10 cellular contexts compared by ENCODE assay signal in the genomic region with DNA sequence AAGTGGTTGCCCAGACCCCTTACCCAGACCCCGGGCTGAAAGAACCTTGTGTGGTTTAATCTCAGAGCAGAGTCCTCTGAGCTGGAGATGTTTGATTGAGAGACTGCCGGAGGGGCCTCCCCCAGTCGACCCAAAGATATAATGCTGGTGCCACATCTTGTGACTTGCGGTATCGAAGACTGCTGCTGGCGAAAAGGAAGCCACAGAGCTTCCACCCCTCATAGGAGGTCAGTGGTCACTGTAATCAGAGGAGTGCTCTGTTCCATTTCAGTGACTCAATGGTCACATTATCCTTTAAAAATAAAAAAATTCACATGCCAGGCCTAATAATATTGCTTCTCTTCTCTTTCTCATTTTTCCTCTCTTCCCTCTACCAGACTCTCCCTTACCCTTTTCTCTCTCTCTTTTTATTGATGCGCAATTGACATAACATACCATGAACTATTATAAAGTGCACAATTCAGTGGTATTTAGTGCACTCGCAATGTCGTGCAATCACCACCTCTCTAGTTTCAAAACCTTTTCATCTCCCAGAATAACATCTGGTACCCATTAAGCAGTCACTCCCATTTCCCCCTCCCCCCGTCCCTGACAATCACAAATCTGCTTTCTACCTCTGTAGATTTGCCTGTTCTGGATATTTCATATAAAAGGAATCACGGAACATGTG. TPM values are rescaled to one million over a fixed set of nuclear protein-coding genes. Genes with fewer than 3 reads are reported as not detected.
DNase-seq lines count a peak whose midpoint lies in the region; ATAC-seq and TF ChIP-seq lines count a peak whose summit lies in the region.
"Had no signal": no experiment of that assay in that cellular context is flagged by ENCODE, and none has a peak within 500 bp of the region (broad histone marks: within the 10 kb centered on the region; RNA-seq: fewer than 3 reads in every experiment).

No MANE protein-coding gene starts in this region.

- H3K36me3 ChIP-seq in Panc1 (ENCODE audit: control insufficient read depth, insufficient read depth, low read length) (no peaks in the 10 kb centered on the region), esophagus squamous epithelium (no peaks in the 10 kb centered on the region), skeletal muscle satellite cell (ENCODE audit: insufficient read depth, low read length) (no peaks in the 10 kb centered on the region), mucosa of descending colon (ENCODE audit: low read depth) (no peaks in the 10 kb centered on the region)

- TF ChIP-seq CTCF in Panc1 (IDR thresholded peaks at IDR 0.05) (no peak), esophagus squamous epithelium (IDR thresholded peaks at IDR 0.05) (no peak), mucosa of descending colon (IDR thresholded peaks at IDR 0.05) (no peak)

- no TSS peak for BruUV-seq in Panc1 (replicated peaks; lab: Mats Ljungman, UMichigan)

- H3K4me1 ChIP-seq in Panc1 (ENCODE audit: control insufficient read depth, insufficient read depth, low read length) (peaks cover 81% of the 10 kb centered on the region), esophagus squamous epithelium (peaks cover 36 to 65% (median 51%) of the 10 kb centered on the region in 3 donors), skeletal muscle satellite cell (ENCODE audit: control insufficient read depth, insufficient read depth, low read length) (peaks cover 55% of the 10 kb centered on the region), mucosa of descending colon (ENCODE audit: low read depth) (peaks cover 32% of the 10 kb centered on the region)
- H3K4me1 ChIP-seq: body of pancreas had no signal

- POLR2A ChIA-PET in Panc1 (lab: Charles Lee), result interaction anchor here (0.6 kb wide), 1 partner anchor 202 kb away, joined by 3 read pairs; no protein-coding TSS in a partner anchor

- DNase-seq in EH (ENCODE audit: low read depth) (peak; percentile 63), Panc1 (ENCODE audit: low read depth, low spot score) (no peak), esophagus squamous epithelium (lab: John Stamatoyannopoulos, UW) (no peak), SK-N-DZ (ENCODE audit: low spot score) (no peak), mucosa of descending colon (no peak)
- DNase-seq: MV-4-11 had no signal

- in situ Hi-C loops in Panc1 (cut with HindIII; ENCODE audit: low pct_unique_long_range_greater_than_20kb, low sequenced_read_pairs), result no loop called here

- peak overlapping the region; percentile 39 for H3K9ac ChIP-seq in skeletal muscle satellite cell (ENCODE audit: low read depth, low read length)

- H3K27me3 ChIP-seq in Panc1 (ENCODE audit: control insufficient read depth, insufficient read depth, low read length), result no peaks in the 10 kb centered on the region
- no peaks in the 10 kb centered on the region for H3K27me3 ChIP-seq in esophagus squamous epithelium
- H3K27me3 ChIP-seq in skeletal muscle satellite cell (ENCODE audit: control insufficient read depth, insufficient read depth, low read length), result no peaks in the 10 kb centered on the region
- H3K27me3 ChIP-seq: body of pancreas had no signal

- peak overlapping the region; percentile 29 for H3K4me2 ChIP-seq in skeletal muscle satellite cell (ENCODE audit: low read length)

- no peak for TF ChIP-seq POLR2A in esophagus squamous epithelium (IDR thresholded peaks at IDR 0.05)

- H3K9me3 ChIP-seq in Panc1 (ENCODE audit: control insufficient read depth, insufficient read depth, low read depth, low read length), result no peaks in the 10 kb centered on the region
- no peaks in the 10 kb centered on the region for H3K9me3 ChIP-seq in esophagus squamous epithelium
- H3K9me3 ChIP-seq in skeletal muscle satellite cell (replicated peaks; ENCODE audit: low read length), result no peaks in the 10 kb centered on the region
- H3K9me3 ChIP-seq in mucosa of descending colon, result no peaks in the 10 kb centered on the region
- H3K9me3 ChIP-seq: body of pancreas had no signal

- 61 to 67% methylated on average over 10 of the region's 11 CpGs for WGBS in esophagus squamous epithelium, 2 donors

- H3K27ac ChIP-seq in Panc1 (ENCODE audit: low read length) (peak overlapping the region; percentile 99), esophagus squamous epithelium (peak overlapping the region; percentile 83 to 89 (median 85))
- H3K27ac ChIP-seq: body of pancreas had no signal

- CTCF ChIA-PET in Panc1 (lab: Charles Lee), result no interaction called here

- intact Hi-C loops in Panc1 (cut with micrococcal nuclease; ENCODE audit: unreplicated experiment) (loop anchor here (2.0 to 5.0 kb wide), 3 partner anchors 37 to 54 kb away; partner anchors contain the start of gene LYST), esophagus squamous epithelium (cut with DNase I) (no loop called here), mucosa of descending colon (cut with DNase I, micrococcal nuclease) (no loop called here)

- ATAC-seq in Panc1, result no peak
- ATAC-seq in HG02970 (IDR thresholded peaks at IDR 0.05; ENCODE audit: low FRiP score, unreplicated experiment), result no peak
- no peak for ATAC-seq in mucosa of descending colon
- ATAC-seq in HG03039 (IDR thresholded peaks at IDR 0.05; ENCODE audit: unreplicated experiment), result no peak
- ATAC-seq: body of pancreas had no signal

- no peak overlapping the region for H3K4me3 ChIP-seq in Panc1 (ENCODE audit: low read depth in 2 of 2, low read length in 2 of 2)
- H3K4me3 ChIP-seq in esophagus squamous epithelium, result no peak overlapping the region
- H3K4me3 ChIP-seq in skeletal muscle satellite cell (ENCODE audit: low read length), result peak overlapping the region; percentile 1
- H3K4me3 ChIP-seq in mucosa of descending colon, result no peak overlapping the region
- H3K4me3 ChIP-seq: body of pancreas had no signal

RNA-seq across cellular contexts. Expression of gene LYST, which starts 52.6 kb away (rescaled TPM):
- total RNA-seq in Panc1 (2021; ENCODE audit: unreplicated experiment), result 75.2 TPM
- polyA plus RNA-seq in Panc1 (2012; ENCODE audit: insufficient read length), result 19.4 TPM
- total RNA-seq in esophagus squamous epithelium, result 10 to 100 TPM; 12.3 to 36.6 (median 21.0) TPM
- 25.3 and 26.4 TPM in 2 replicates for total RNA-seq in skeletal muscle satellite cell (2012; rRNA removed)
- polyA plus RNA-seq in SK-N-DZ (2014; cell fraction: cytosol; rRNA removed), result 1.7 and 2.1 TPM in 2 replicates
- polyA plus RNA-seq in SK-N-DZ (2014; cell fraction: nucleus; rRNA removed), result 3.1 and 4.9 TPM in 2 replicates
- total RNA-seq in mucosa of descending colon, result 10 to 100 TPM; 24.0 to 32.3 (median 26.7) TPM
